ENCODE assay signal across 24 cellular contexts in genomic region chr3:161648071-161648470, GRCh38.
"Had no signal": no experiment of that assay in that cellular context is flagged by ENCODE, and none has a peak within 500 bp of the region (broad histone marks: within the 10 kb centered on the region; RNA-seq: fewer than 3 reads in every experiment).

No MANE protein-coding gene starts in this region.

- H3K4me1 Mint-ChIP-seq: mesothelial cell of epicardium had no signal

- ATAC-seq: esophagus mucosa, gastrocnemius medialis, heart right ventricle, left cardiac atrium, left lung, left ventricle myocardium superior, lower lobe of right lung had no signal

- H3K36me3 Mint-ChIP-seq: mesothelial cell of epicardium had no signal

- FAIRE-seq: colon, islet of Langerhans, keratinocyte had no signal

- H3K27ac Mint-ChIP-seq: mesothelial cell of epicardium had no signal

- H3K4me3 ChIP-seq: coronary artery, dorsolateral prefrontal cortex, esophagus squamous epithelium, gastrocnemius medialis, heart right ventricle, left lung, lower lobe of right lung had no signal

- H3K4me3 Mint-ChIP-seq: mesothelial cell of epicardium had no signal

- DNase-seq: dermis blood vessel endothelial cell; dorsolateral prefrontal cortex; effector CD4-positive, alpha-beta T cell; effector memory CD4-positive, alpha-beta T cell; erythroblast; esophagus squamous epithelium; foreskin fibroblast; foreskin melanocyte; gastrocnemius medialis; glutamatergic neuron; head of caudate nucleus; heart right ventricle; hippocampal formation; left cardiac atrium; left lung; left ventricle myocardium superior; lower lobe of right lung; mesenchymal stem cell had no signal
